ENCODE assay signal across 22 cellular contexts in genomic region chr3:129095285-129095684, GRCh38. TPM values are rescaled to one million over a fixed set of nuclear protein-coding genes. Genes with fewer than 3 reads are reported as not detected.
DNase-seq lines count a peak whose midpoint lies in the region; ATAC-seq and TF ChIP-seq lines count a peak whose summit lies in the region.
"Had no signal": no experiment of that assay in that cellular context is flagged by ENCODE, and none has a peak within 500 bp of the region (broad histone marks: within the 10 kb centered on the region; RNA-seq: fewer than 3 reads in every experiment).

No MANE protein-coding gene starts in this region.

- no peaks in the 10 kb centered on the region for H3K27me3 Mint-ChIP-seq in activated naive CD4-positive, alpha-beta T cell treated with anti-CD3 and anti-CD28 coated beads, Interleukin-2, amount 10 ng/mL, durations not matched to agents 7 days and 5 days
- no peaks in the 10 kb centered on the region for H3K27me3 Mint-ChIP-seq in CD8-positive, alpha-beta T cell (ENCODE audit: low read depth)

- H3K27ac ChIP-seq in CD8-positive, alpha-beta T cell (ENCODE audit: low read depth, low read length) = no peak overlapping the region
- no peak overlapping the region for H3K27ac ChIP-seq in lower lobe of right lung
- no peak overlapping the region for H3K27ac ChIP-seq in upper lobe of right lung
- H3K27ac ChIP-seq: BLaER1 had no signal

- peaks cover 0 to 4% of the 10 kb centered on the region in 2 donors for H3K9me3 Mint-ChIP-seq in activated naive CD4-positive, alpha-beta T cell treated with anti-CD3 and anti-CD28 coated beads, Interleukin-2, amount 50 U/mL, for 72 hours
- H3K9me3 Mint-ChIP-seq in activated naive CD4-positive, alpha-beta T cell treated with anti-CD3 and anti-CD28 coated beads, Interleukin-2, amount 10 ng/mL, durations not matched to agents 7 days and 5 days = no peaks in the 10 kb centered on the region
- no peaks in the 10 kb centered on the region for H3K9me3 Mint-ChIP-seq in CD8-positive, alpha-beta T cell
- H3K9me3 Mint-ChIP-seq: CD8-positive, alpha-beta memory T cell had no signal

- no peak for TF ChIP-seq CTCF in CD8-positive, alpha-beta T cell (IDR thresholded peaks at IDR 0.05)
- TF ChIP-seq CTCF in lower lobe of right lung (IDR thresholded peaks at IDR 0.05) = no peak
- no peak for TF ChIP-seq CTCF in upper lobe of right lung (IDR thresholded peaks at IDR 0.05)

- CTCF ChIA-PET in activated naive CD4-positive, alpha-beta T cell treated with anti-CD3 and anti-CD28 coated beads, Interleukin-2, amount 10 ng/mL, durations not matched to agents 7 days and 5 days (lab: Charles Lee) = interaction anchor here (2.2 kb wide), 1 partner anchor 125 kb away, joined by 6 read pairs; no protein-coding TSS in a partner anchor
- CTCF ChIA-PET in CD8-positive, alpha-beta T cell (lab: Charles Lee) = interaction anchor here (1.2 to 2.1 kb wide), 3 partner anchors 22 to 92 kb away, joined by 3 to 9 read pairs (median 3); no protein-coding TSS in a partner anchor

- intact Hi-C loops in CD8-positive, alpha-beta T cell (cut with DNase I, micrococcal nuclease) = no loop called here
- intact Hi-C loops in lower lobe of right lung (cut with DNase I) = no loop called here
- intact Hi-C loops in upper lobe of right lung (cut with DNase I) = no loop called here

- H3K36me3 Mint-ChIP-seq in activated naive CD4-positive, alpha-beta T cell treated with anti-CD3 and anti-CD28 coated beads, Interleukin-2, amount 50 U/mL, for 72 hours = peaks cover 16 to 38% of the 10 kb centered on the region in 2 donors
- peaks cover 39% of the 10 kb centered on the region for H3K36me3 Mint-ChIP-seq in activated naive CD4-positive, alpha-beta T cell treated with anti-CD3 and anti-CD28 coated beads, Interleukin-2, amount 10 ng/mL, durations not matched to agents 7 days and 5 days
- peaks cover 65% of the 10 kb centered on the region for H3K36me3 Mint-ChIP-seq in CD8-positive, alpha-beta T cell

- peak overlapping the region; percentile 39 to 82 for H3K27ac Mint-ChIP-seq in activated naive CD4-positive, alpha-beta T cell treated with anti-CD3 and anti-CD28 coated beads, Interleukin-2, amount 50 U/mL, for 72 hours
- H3K27ac Mint-ChIP-seq in activated naive CD4-positive, alpha-beta T cell treated with anti-CD3 and anti-CD28 coated beads, Interleukin-2, amount 10 ng/mL, durations not matched to agents 7 days and 5 days = no peak overlapping the region
- H3K27ac Mint-ChIP-seq in CD8-positive, alpha-beta T cell = peak overlapping the region; percentile 62

- no peak for DNase-seq in activated naive CD4-positive, alpha-beta T cell treated with anti-CD3 and anti-CD28 coated beads, Interleukin-2, amount 50 U/mL, for 72 hours (ENCODE audit: low spot score in 2 of 2)
- DNase-seq in activated naive CD4-positive, alpha-beta T cell treated with anti-CD3 and anti-CD28 coated beads, Interleukin-2, amount 10 ng/mL, durations not matched to agents 7 days and 5 days = no peak
- no peak for DNase-seq in CD8-positive, alpha-beta T cell
- DNase-seq in lower lobe of right lung (peak; percentile 30), upper lobe of right lung (no peak), T-helper 9 cell (no peak), Kasumi-1 (lab: John Stamatoyannopoulos, UW) (no peak)
- DNase-seq: 8988T; CD8-positive, alpha-beta memory T cell; COR-L47; DMS 273 treated with DMSO at 0.1 percent for 48 hours; DMS53; DND-41; EL; HCEC 1CT had no signal

- peaks cover 36% of the 10 kb centered on the region for H3K4me1 ChIP-seq in CD8-positive, alpha-beta T cell (ENCODE audit: insufficient read depth, low read length)
- H3K4me1 ChIP-seq in lower lobe of right lung = no peaks in the 10 kb centered on the region
- no peaks in the 10 kb centered on the region for H3K4me1 ChIP-seq in upper lobe of right lung

- no peak overlapping the region for H3K4me3 ChIP-seq in CD8-positive, alpha-beta T cell (ENCODE audit: low read depth, low read length)
- H3K4me3 ChIP-seq in lower lobe of right lung (no peak overlapping the region), upper lobe of right lung (no peak overlapping the region)
- H3K4me3 ChIP-seq: BLaER1, GM12878 had no signal

- peaks cover 32% of the 10 kb centered on the region for H3K36me3 ChIP-seq in CD8-positive, alpha-beta T cell (ENCODE audit: insufficient read depth, low read length)
- H3K36me3 ChIP-seq in lower lobe of right lung = peaks cover 51% of the 10 kb centered on the region
- H3K36me3 ChIP-seq in upper lobe of right lung = peaks cover 35% of the 10 kb centered on the region

- peaks cover 16% of the 10 kb centered on the region for H3K4me1 Mint-ChIP-seq in activated naive CD4-positive, alpha-beta T cell treated with anti-CD3 and anti-CD28 coated beads, Interleukin-2, amount 10 ng/mL, durations not matched to agents 7 days and 5 days
- H3K4me1 Mint-ChIP-seq in CD8-positive, alpha-beta T cell (ENCODE audit: low read depth) = peaks cover 30% of the 10 kb centered on the region
- H3K4me1 Mint-ChIP-seq: CD14-positive monocyte had no signal

- no peak for ATAC-seq in activated naive CD4-positive, alpha-beta T cell treated with anti-CD3 and anti-CD28 coated beads, Interleukin-2, amount 50 U/mL, for 72 hours
- no peak for ATAC-seq in CD8-positive, alpha-beta T cell
- ATAC-seq in lower lobe of right lung = peak in 1 of 2 donors; percentile 38
- ATAC-seq in upper lobe of right lung = peak; percentile 21
- ATAC-seq: GM12878 had no signal

- POLR2A ChIA-PET in CD8-positive, alpha-beta T cell (lab: Charles Lee) = interaction anchor here (0.9 to 1.2 kb wide), 4 partner anchors 12 to 88 kb away, joined by 3 to 4 read pairs (median 4); partner anchors contain the start of gene CNBP

- no peaks in the 10 kb centered on the region for H3K9me3 ChIP-seq in CD8-positive, alpha-beta T cell (ENCODE audit: low read length)
- H3K9me3 ChIP-seq in lower lobe of right lung (no peaks in the 10 kb centered on the region), upper lobe of right lung (no peaks in the 10 kb centered on the region)

- no peaks in the 10 kb centered on the region for H3K27me3 ChIP-seq in CD8-positive, alpha-beta T cell (ENCODE audit: insufficient read depth, low read length)
- H3K27me3 ChIP-seq in lower lobe of right lung (ENCODE audit: low read depth) = no peaks in the 10 kb centered on the region
- no peaks in the 10 kb centered on the region for H3K27me3 ChIP-seq in upper lobe of right lung
- H3K27me3 ChIP-seq: BLaER1 had no signal

- no peak overlapping the region for H3K4me3 Mint-ChIP-seq in activated naive CD4-positive, alpha-beta T cell treated with anti-CD3 and anti-CD28 coated beads, Interleukin-2, amount 10 ng/mL, durations not matched to agents 7 days and 5 days
- H3K4me3 Mint-ChIP-seq in CD8-positive, alpha-beta T cell = no peak overlapping the region
- H3K4me3 Mint-ChIP-seq: CD14-positive monocyte; CD8-positive, alpha-beta memory T cell had no signal

RNA-seq across cellular contexts. Expression of gene RAB43, which starts 26.3 kb away (rescaled TPM):
- 10 to 100 TPM; 57.4 to 64.1 TPM for total RNA-seq in activated naive CD4-positive, alpha-beta T cell treated with anti-CD3 and anti-CD28 coated beads, Interleukin-2, amount 50 U/mL, for 72 hours
- total RNA-seq in CD8-positive, alpha-beta T cell = 10 to 100 TPM; 45.2 to 48.6 TPM
- 29.9 TPM for total RNA-seq in lower lobe of right lung
- total RNA-seq in upper lobe of right lung = 38.9 TPM

RNA-seq across cellular contexts. Expression of gene GP9, which starts 34.7 kb away (rescaled TPM):
- total RNA-seq in activated naive CD4-positive, alpha-beta T cell treated with anti-CD3 and anti-CD28 coated beads, Interleukin-2, amount 50 U/mL, for 72 hours = not detected
- total RNA-seq in CD8-positive, alpha-beta T cell = not detected
- total RNA-seq in lower lobe of right lung (2.6 TPM), upper lobe of right lung (1.2 TPM)
- total RNA-seq: A673; CD8-positive, alpha-beta memory T cell; G401; GM12878; H4; HT-29 had no signal
